ENCODE assay signal across 17 cellular contexts in genomic region chr14:21467620-21468019, GRCh38. TPM values are rescaled to one million over a fixed set of nuclear protein-coding genes. Genes with fewer than 3 reads are reported as not detected.
A peak's percentile ranks its signal among the peaks of the same experiment; 100 is the strongest.
DNase-seq lines count a peak whose midpoint lies in the region; ATAC-seq and TF ChIP-seq lines count a peak whose summit lies in the region.
"Had no signal": no experiment of that assay in that cellular context is flagged by ENCODE, and none has a peak within 500 bp of the region (broad histone marks: within the 10 kb centered on the region; RNA-seq: fewer than 3 reads in every experiment).

No MANE protein-coding gene starts in this region.

- no peaks in the 10 kb centered on the region for H3K27me3 ChIP-seq in GM23248 (replicated peaks; ENCODE audit: insufficient read depth)
- H3K27me3 ChIP-seq: adrenal gland, transverse colon had no signal

- H3K9me2 ChIP-seq in GM23248 (ENCODE audit: insufficient read depth), result no peaks in the 10 kb centered on the region

- WGBS in GM23248 (ENCODE audit: low coverage in 1 of 2, low lambda C conversion rate in 2 of 2, missing lambda C conversion rate in 2 of 2), 2 experiments, result 0 to 10% methylated on average over 1 of the region's 1 CpG

- H3K36me3 ChIP-seq in GM23248 (ENCODE audit: low read depth), result peaks cover 10% of the 10 kb centered on the region
- H3K36me3 ChIP-seq: prostate gland had no signal

- ATAC-seq in SK-N-SH treated with all-trans-retinoic acid at 6 μM for 48 hours, result peak; percentile 76

- peak overlapping the region; percentile 44; the same call in 1 of the 2 replicates for H3K27ac ChIP-seq in GM23248
- H3K27ac ChIP-seq: adrenal gland, prostate gland, transverse colon had no signal

- DNase-seq in GM23248 (peak; percentile 79), fibroblast of gingiva (ENCODE audit: low read depth) (peak; percentile 83), pulmonary artery endothelial cell (ENCODE audit: low read depth, low spot score) (peak; percentile 96), 8988T (no peak), NCI-H526 treated with DMSO at 0.1 percent for 48 hours (lab: John Stamatoyannopoulos, UW) (no peak), DMS53 (lab: John Stamatoyannopoulos, UW) (no peak), DMS 273 treated with DMSO at 0.1 percent for 48 hours (lab: John Stamatoyannopoulos, UW) (no peak)
- DNase-seq: activated CD4-positive, alpha-beta T cell treated with anti-CD3 and anti-CD28 coated beads for 4 hours; activated T-cell treated with anti-CD3 and anti-CD28 coated beads, Interleukin-2, amount 50 U/mL, for 24 hours; adrenal gland; CD4-positive, alpha-beta memory T cell; NCI-H2081; NCI-H774; stimulated activated CD4-positive, alpha-beta T cell treated with anti-CD3 and anti-CD28 coated beads, Interleukin-1b, Interleukin-23, amount 100 ng/mL, for 48 hours; transverse colon had no signal

- peaks cover 6% of the 10 kb centered on the region for H3K79me2 ChIP-seq in GM23248 (ENCODE audit: insufficient read depth)

- H3K4me1 ChIP-seq in GM23248 (ENCODE audit: insufficient read depth), result peaks cover 7% of the 10 kb centered on the region; the same call in 1 of the 2 replicates
- H3K4me1 ChIP-seq: adrenal gland, prostate gland, transverse colon had no signal

- H3K4me3 ChIP-seq in GM23248, result no peak overlapping the region
- H3K4me3 ChIP-seq: adrenal gland, prostate gland, transverse colon had no signal

- H3K9me3 ChIP-seq in GM23248 (ENCODE audit: low read depth), result no peaks in the 10 kb centered on the region
- H3K9me3 ChIP-seq: adrenal gland, prostate gland, transverse colon had no signal

- no peak overlapping the region for H3K9ac ChIP-seq in GM23248

- no peak overlapping the region for H3K4me2 ChIP-seq in GM23248 (ENCODE audit: unreplicated experiment)

- peaks cover 25% of the 10 kb centered on the region; the same call in 1 of the 2 replicates for H3F3A ChIP-seq in GM23248 (ENCODE audit: insufficient read depth)

- H4K20me1 ChIP-seq in GM23248 (ENCODE audit: insufficient read depth), result no peaks in the 10 kb centered on the region

- in situ Hi-C loops in GM23248 (cut with MboI), result no loop called here

- no peak overlapping the region for H2AFZ ChIP-seq in GM23248

TF ChIP-seq in SK-N-SH treated with all-trans-retinoic acid at 6 μM for 48 hours, 23 proteins besides CTCF, POLR2A, EP300 and RAD21:
- TF ChIP-seq ZFP3 (CRISPR knock-in tag; IDR thresholded peaks at IDR 0.05), result no peak
- TF ChIP-seq POU6F1 (CRISPR knock-in tag; IDR thresholded peaks at IDR 0.05; ENCODE audit: borderline replicate concordance, low read depth), result no peak
- TF ChIP-seq ZNF70 (CRISPR knock-in tag; IDR thresholded peaks at IDR 0.05), result no peak
- TF ChIP-seq CSDC2 (CRISPR knock-in tag; IDR thresholded peaks at IDR 0.05), result no peak
- no peak for TF ChIP-seq TSHZ2 (CRISPR knock-in tag; IDR thresholded peaks at IDR 0.05)
- no peak for TF ChIP-seq ZNF565 (CRISPR knock-in tag; conservative IDR thresholded peaks at IDR 0.05; ENCODE audit: low read depth)
- no peak for TF ChIP-seq ZFP30 (CRISPR knock-in tag; IDR thresholded peaks at IDR 0.05)
- TF ChIP-seq ARNTL (CRISPR knock-in tag; IDR thresholded peaks at IDR 0.05; ENCODE audit: borderline replicate concordance, low read depth), result no peak
- no peak for TF ChIP-seq GLIS3 (CRISPR knock-in tag; IDR thresholded peaks at IDR 0.05)
- no peak for TF ChIP-seq PPARA (CRISPR knock-in tag; IDR thresholded peaks at IDR 0.05; ENCODE audit: borderline replicate concordance)
- TF ChIP-seq CREB5 (CRISPR knock-in tag; IDR thresholded peaks at IDR 0.05; ENCODE audit: low read depth), result no peak
- TF ChIP-seq ISL1 (CRISPR knock-in tag; IDR thresholded peaks at IDR 0.05), result no peak
- no peak for TF ChIP-seq PATZ1 (CRISPR knock-in tag; IDR thresholded peaks at IDR 0.05; ENCODE audit: borderline replicate concordance)
- TF ChIP-seq SNAI2 (CRISPR knock-in tag; IDR thresholded peaks at IDR 0.05), result no peak
- TF ChIP-seq ZC3H10 (CRISPR knock-in tag; IDR thresholded peaks at IDR 0.05), result no peak
- no peak for TF ChIP-seq TCF4 (CRISPR knock-in tag; IDR thresholded peaks at IDR 0.05; ENCODE audit: borderline replicate concordance)
- TF ChIP-seq BACH2 (CRISPR knock-in tag; IDR thresholded peaks at IDR 0.05; ENCODE audit: borderline replicate concordance), result no peak
- TF ChIP-seq ZNF8 (CRISPR knock-in tag; IDR thresholded peaks at IDR 0.05), result no peak
TF ChIP-seq in SK-N-SH treated with all-trans-retinoic acid at 6 μM for 48 hours: peak in this region for 0.

RNA-seq across cellular contexts. Expression of gene RAB2B, which starts 9.1 kb away (rescaled TPM):
- total RNA-seq in GM23248 (2014; rRNA removed; shearing (Covaris generic)), result 21.1 and 31.6 TPM in 2 replicates
- polyA plus RNA-seq in GM23248 (2016; fragmentation: Nextera tagmentation; extraction: Ambion mirVana), result 14.7 and 15.6 TPM in 2 replicates
- total RNA-seq in pulmonary artery endothelial cell, result 28.3 and 39.6 TPM in 2 replicates

RNA-seq across cellular contexts. Expression of gene TOX4, which starts 9.4 kb away (rescaled TPM):
- 23.6 and 27.2 TPM in 2 replicates for total RNA-seq in GM23248 (2014; rRNA removed; shearing (Covaris generic))
- polyA plus RNA-seq in GM23248 (2016; fragmentation: Nextera tagmentation; extraction: Ambion mirVana), result 74.2 TPM in 2 replicates
- total RNA-seq in pulmonary artery endothelial cell, result 22.3 and 45.6 TPM in 2 replicates

RNA-seq across cellular contexts. Expression of gene CHD8, which starts 11.7 kb away (rescaled TPM):
- 32.8 and 35.9 TPM in 2 replicates for total RNA-seq in GM23248 (2014; rRNA removed; shearing (Covaris generic))
- 21.2 and 21.4 TPM in 2 replicates for polyA plus RNA-seq in GM23248 (2016; fragmentation: Nextera tagmentation; extraction: Ambion mirVana)
- total RNA-seq in pulmonary artery endothelial cell, result 50.4 and 61.3 TPM in 2 replicates

RNA-seq across cellular contexts. Expression of gene METTL3, which starts 43.5 kb away (rescaled TPM):
- total RNA-seq in GM23248 (2014; rRNA removed; shearing (Covaris generic)), result 44.1 and 44.5 TPM in 2 replicates
- 25.6 and 28.6 TPM in 2 replicates for polyA plus RNA-seq in GM23248 (2016; fragmentation: Nextera tagmentation; extraction: Ambion mirVana)
- 56.0 and 87.3 TPM in 2 replicates for total RNA-seq in pulmonary artery endothelial cell

RNA-seq across cellular contexts. Expression of gene SALL2, which starts 58.5 kb away (rescaled TPM):
- total RNA-seq in GM23248 (2014; rRNA removed; shearing (Covaris generic)), result 0.25 and 2.7 TPM in 2 replicates
- polyA plus RNA-seq in GM23248 (2016; fragmentation: Nextera tagmentation; extraction: Ambion mirVana), result 0.69 and 1.3 TPM in 2 replicates
- 0.79 and 0.95 TPM in 2 replicates for total RNA-seq in pulmonary artery endothelial cell

Comparison
In these comparisons a context has a peak if more than half of its experiments do, and no peak if none do; other contexts are left out.
1. DNase-seq: peak in GM23248 (single experiment), fibroblast of gingiva (single experiment) and pulmonary artery endothelial cell (single experiment); none in 8988T (single experiment), NCI-H526 treated with DMSO at 0.1 percent for 48 hours (single experiment), DMS53 (single experiment) and DMS 273 treated with DMSO at 0.1 percent for 48 hours (single experiment).